ENCODE assay signal across 8 cellular contexts in genomic region chr11:6319001-6319878, GRCh38. TPM values are rescaled to one million over a fixed set of nuclear protein-coding genes. Genes with fewer than 3 reads are reported as not detected.
DNase-seq lines count a peak whose midpoint lies in the region; ATAC-seq and TF ChIP-seq lines count a peak whose summit lies in the region.

No MANE protein-coding gene starts in this region.

- H3K27ac ChIP-seq in right cardiac atrium (ENCODE audit: low read length) (peak overlapping the region; percentile 100), smooth muscle cell (ENCODE audit: low read depth) (peak overlapping the region; percentile 99)

- intact Hi-C loops in right cardiac atrium (cut with DNase I) = loop anchor here in 2 of 4 donors (5.0 to 10.0 kb wide), 3 partner anchors 38 to 294 kb away; no protein-coding TSS in a partner anchor

- H3K4me1 ChIP-seq in right cardiac atrium (ENCODE audit: control insufficient read depth, insufficient read depth, low read length) (peaks cover 3% of the 10 kb centered on the region), smooth muscle cell (ENCODE audit: low read depth) (peaks cover 36% of the 10 kb centered on the region)

- H2AFZ ChIP-seq in smooth muscle cell (ENCODE audit: low read depth) = peak overlapping the region; percentile 61

- peak overlapping the region; percentile 84 for H3K4me2 ChIP-seq in smooth muscle cell

- peak; percentile 46 for DNase-seq in amniotic epithelial cell (ENCODE audit: low read depth)
- peak; percentile 68 to 86 (median 85) for DNase-seq in right cardiac atrium
- DNase-seq in smooth muscle cell (lab: John Stamatoyannopoulos, UW; ENCODE audit: unreplicated experiment) = peak; percentile 63
- DNase-seq in superior temporal gyrus (ENCODE audit: extremely low spot score) = no peak
- DNase-seq in NCI-H1092 treated with DMSO at 0.1 percent for 48 hours (lab: John Stamatoyannopoulos, UW) = no peak
- DNase-seq in MV-4-11 (lab: John Stamatoyannopoulos, UW) = no peak

- no peaks in the 10 kb centered on the region for H3K27me3 ChIP-seq in right cardiac atrium (ENCODE audit: control insufficient read depth, insufficient read depth)
- no peaks in the 10 kb centered on the region for H3K27me3 ChIP-seq in smooth muscle cell (ENCODE audit: low read depth)

- peak overlapping the region; percentile 53 for H3K4me3 ChIP-seq in right cardiac atrium (ENCODE audit: low read length)
- peak overlapping the region; percentile 61 for H3K4me3 ChIP-seq in smooth muscle cell

- H3K9ac ChIP-seq in smooth muscle cell (ENCODE audit: low read depth) = peak overlapping the region; percentile 90

- peaks cover 14% of the 10 kb centered on the region for H3K79me2 ChIP-seq in smooth muscle cell (ENCODE audit: low read depth)

- 3% methylated on average over 47 of the region's 47 CpGs for WGBS in right cardiac atrium
- WGBS in smooth muscle cell (ENCODE audit: low lambda C conversion rate) = 3% methylated on average over 46 of the region's 47 CpGs

- H4K20me1 ChIP-seq in smooth muscle cell (ENCODE audit: low read depth) = no peaks in the 10 kb centered on the region

- peaks cover 24% of the 10 kb centered on the region for H3F3A ChIP-seq in smooth muscle cell (ENCODE audit: low read depth)

- no peaks in the 10 kb centered on the region for H3K36me3 ChIP-seq in smooth muscle cell (ENCODE audit: low read depth)

- TF ChIP-seq CTCF in smooth muscle cell (IDR thresholded peaks at IDR 0.05; ENCODE audit: borderline replicate concordance, insufficient read depth, poor library complexity, severe bottlenecking) = no peak

- ATAC-seq in GM21447 (IDR thresholded peaks at IDR 0.05; ENCODE audit: unreplicated experiment) (peak; percentile 5), right cardiac atrium (peak; percentile 50 to 76), HG03378 (IDR thresholded peaks at IDR 0.05; ENCODE audit: unreplicated experiment) (no peak)

- H3K9me3 ChIP-seq in right cardiac atrium (ENCODE audit: control insufficient read depth, low read length) (no peaks in the 10 kb centered on the region), smooth muscle cell (replicated peaks; ENCODE audit: low read depth) (no peaks in the 10 kb centered on the region)

RNA-seq across cellular contexts. Expression of gene CAVIN3, which starts 1.1 kb away (rescaled TPM):
- total RNA-seq in right cardiac atrium (10 to 100 TPM; 40.4 to 54.2 (median 45.2) TPM), smooth muscle cell (134 and 177 TPM in 2 replicates)
- polyA plus RNA-seq in right cardiac atrium (72.4 TPM), smooth muscle cell (251 and 257 TPM in 2 replicates)

RNA-seq across cellular contexts. Expression of gene CCKBR, which starts 59.6 kb away (rescaled TPM):
- total RNA-seq in right cardiac atrium (not detected), smooth muscle cell (0.09 and 0.27 TPM in 2 replicates)
- polyA plus RNA-seq in right cardiac atrium (0.05 TPM), smooth muscle cell (0.26 and 0.69 TPM in 2 replicates)

Comparison
In these comparisons a context has a peak if more than half of its experiments do, and no peak if none do; other contexts are left out.
1. DNase-seq: peak in amniotic epithelial cell (single experiment), right cardiac atrium (3 of 3) and smooth muscle cell (single experiment); none in superior temporal gyrus (single experiment), NCI-H1092 treated with DMSO at 0.1 percent for 48 hours (single experiment) and MV-4-11 (single experiment).